1 cellular context compared by ENCODE assay signal in the genomic region with DNA sequence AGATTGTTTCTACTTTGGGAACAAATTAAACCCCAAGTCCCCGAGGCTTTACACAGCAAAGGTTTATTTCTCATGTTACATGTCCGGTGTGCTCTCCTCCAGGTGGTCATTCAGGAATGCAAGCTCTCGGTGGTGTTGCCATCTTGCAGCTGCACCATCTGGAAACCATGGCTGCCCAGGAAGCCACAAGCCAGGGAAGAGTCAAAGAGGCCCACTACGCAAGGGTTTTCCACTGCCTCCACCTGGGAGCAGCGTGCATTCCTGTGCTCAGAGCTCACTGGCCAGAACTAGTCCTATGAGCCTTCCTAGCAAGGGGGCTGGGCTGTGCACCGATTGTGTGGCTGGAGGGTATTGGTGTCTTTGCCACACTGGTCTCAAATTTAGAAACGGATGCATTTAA.
TF ChIP-seq lines count a peak whose summit lies in the region.

No MANE protein-coding gene starts in this region.

TF ChIP-seq in HepG2, 621 proteins besides CTCF, POLR2A, EP300 and RAD21:
- TF ChIP-seq, protein P1, sequence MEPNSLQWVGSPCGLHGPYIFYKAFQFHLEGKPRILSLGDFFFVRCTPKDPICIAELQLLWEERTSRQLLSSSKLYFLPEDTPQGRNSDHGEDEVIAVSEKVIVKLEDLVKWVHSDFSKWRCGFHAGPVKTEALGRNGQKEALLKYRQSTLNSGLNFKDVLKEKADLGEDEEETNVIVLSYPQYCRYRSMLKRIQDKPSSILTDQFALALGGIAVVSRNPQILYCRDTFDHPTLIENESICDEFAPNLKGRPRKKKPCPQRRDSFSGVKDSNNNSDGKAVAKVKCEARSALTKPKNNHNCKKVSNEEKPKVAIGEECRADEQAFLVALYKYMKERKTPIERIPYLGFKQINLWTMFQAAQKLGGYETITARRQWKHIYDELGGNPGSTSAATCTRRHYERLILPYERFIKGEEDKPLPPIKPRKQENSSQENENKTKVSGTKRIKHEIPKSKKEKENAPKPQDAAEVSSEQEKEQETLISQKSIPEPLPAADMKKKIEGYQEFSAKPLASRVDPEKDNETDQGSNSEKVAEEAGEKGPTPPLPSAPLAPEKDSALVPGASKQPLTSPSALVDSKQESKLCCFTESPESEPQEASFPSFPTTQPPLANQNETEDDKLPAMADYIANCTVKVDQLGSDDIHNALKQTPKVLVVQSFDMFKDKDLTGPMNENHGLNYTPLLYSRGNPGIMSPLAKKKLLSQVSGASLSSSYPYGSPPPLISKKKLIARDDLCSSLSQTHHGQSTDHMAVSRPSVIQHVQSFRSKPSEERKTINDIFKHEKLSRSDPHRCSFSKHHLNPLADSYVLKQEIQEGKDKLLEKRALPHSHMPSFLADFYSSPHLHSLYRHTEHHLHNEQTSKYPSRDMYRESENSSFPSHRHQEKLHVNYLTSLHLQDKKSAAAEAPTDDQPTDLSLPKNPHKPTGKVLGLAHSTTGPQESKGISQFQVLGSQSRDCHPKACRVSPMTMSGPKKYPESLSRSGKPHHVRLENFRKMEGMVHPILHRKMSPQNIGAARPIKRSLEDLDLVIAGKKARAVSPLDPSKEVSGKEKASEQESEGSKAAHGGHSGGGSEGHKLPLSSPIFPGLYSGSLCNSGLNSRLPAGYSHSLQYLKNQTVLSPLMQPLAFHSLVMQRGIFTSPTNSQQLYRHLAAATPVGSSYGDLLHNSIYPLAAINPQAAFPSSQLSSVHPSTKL (CRISPR knock-in tag; IDR thresholded peaks at IDR 0.05), result no peak
- no peak for TF ChIP-seq ZNF44 (CRISPR knock-in tag; IDR thresholded peaks at IDR 0.05)
- TF ChIP-seq, protein P2, sequence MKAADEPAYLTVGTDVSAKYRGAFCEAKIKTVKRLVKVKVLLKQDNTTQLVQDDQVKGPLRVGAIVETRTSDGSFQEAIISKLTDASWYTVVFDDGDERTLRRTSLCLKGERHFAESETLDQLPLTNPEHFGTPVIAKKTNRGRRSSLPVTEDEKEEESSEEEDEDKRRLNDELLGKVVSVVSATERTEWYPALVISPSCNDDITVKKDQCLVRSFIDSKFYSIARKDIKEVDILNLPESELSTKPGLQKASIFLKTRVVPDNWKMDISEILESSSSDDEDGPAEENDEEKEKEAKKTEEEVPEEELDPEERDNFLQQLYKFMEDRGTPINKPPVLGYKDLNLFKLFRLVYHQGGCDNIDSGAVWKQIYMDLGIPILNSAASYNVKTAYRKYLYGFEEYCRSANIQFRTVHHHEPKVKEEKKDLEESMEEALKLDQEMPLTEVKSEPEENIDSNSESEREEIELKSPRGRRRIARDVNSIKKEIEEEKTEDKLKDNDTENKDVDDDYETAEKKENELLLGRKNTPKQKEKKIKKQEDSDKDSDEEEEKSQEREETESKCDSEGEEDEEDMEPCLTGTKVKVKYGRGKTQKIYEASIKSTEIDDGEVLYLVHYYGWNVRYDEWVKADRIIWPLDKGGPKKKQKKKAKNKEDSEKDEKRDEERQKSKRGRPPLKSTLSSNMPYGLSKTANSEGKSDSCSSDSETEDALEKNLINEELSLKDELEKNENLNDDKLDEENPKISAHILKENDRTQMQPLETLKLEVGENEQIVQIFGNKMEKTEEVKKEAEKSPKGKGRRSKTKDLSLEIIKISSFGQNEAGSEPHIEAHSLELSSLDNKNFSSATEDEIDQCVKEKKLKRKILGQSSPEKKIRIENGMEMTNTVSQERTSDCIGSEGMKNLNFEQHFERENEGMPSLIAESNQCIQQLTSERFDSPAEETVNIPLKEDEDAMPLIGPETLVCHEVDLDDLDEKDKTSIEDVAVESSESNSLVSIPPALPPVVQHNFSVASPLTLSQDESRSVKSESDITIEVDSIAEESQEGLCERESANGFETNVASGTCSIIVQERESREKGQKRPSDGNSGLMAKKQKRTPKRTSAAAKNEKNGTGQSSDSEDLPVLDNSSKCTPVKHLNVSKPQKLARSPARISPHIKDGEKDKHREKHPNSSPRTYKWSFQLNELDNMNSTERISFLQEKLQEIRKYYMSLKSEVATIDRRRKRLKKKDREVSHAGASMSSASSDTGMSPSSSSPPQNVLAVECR (CRISPR knock-in tag; IDR thresholded peaks at IDR 0.05; ENCODE audit: borderline replicate concordance), result no peak
- TF ChIP-seq, protein P3, sequence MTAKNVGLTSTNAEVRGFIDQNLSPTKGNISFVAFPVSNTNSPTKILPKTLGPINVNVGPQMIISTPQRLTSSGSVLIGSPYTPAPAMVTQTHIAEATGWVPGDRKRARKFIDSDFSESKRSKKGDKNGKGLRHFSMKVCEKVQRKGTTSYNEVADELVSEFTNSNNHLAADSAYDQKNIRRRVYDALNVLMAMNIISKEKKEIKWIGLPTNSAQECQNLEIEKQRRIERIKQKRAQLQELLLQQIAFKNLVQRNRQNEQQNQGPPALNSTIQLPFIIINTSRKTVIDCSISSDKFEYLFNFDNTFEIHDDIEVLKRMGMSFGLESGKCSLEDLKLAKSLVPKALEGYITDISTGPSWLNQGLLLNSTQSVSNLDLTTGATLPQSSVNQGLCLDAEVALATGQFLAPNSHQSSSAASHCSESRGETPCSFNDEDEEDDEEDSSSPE (CRISPR knock-in tag; IDR thresholded peaks at IDR 0.05), result no peak
- no peak for TF ChIP-seq ZNF282 (IDR thresholded peaks at IDR 0.05; ENCODE audit: partially characterized antibody)
